Comparison of ENCODE assay signal across 13 cellular contexts in genomic region chr20:32522525-32522774, GRCh38.
DNase-seq lines count a peak whose midpoint lies in the region; ATAC-seq and TF ChIP-seq lines count a peak whose summit lies in the region.
"Had no signal": no experiment of that assay in that cellular context is flagged by ENCODE, and none has a peak within 500 bp of the region (broad histone marks: within the 10 kb centered on the region; RNA-seq: fewer than 3 reads in every experiment).

No MANE protein-coding gene starts in this region.

- peak overlapping the region; percentile 38 for H3K27ac ChIP-seq in CD4-positive, alpha-beta memory T cell (ENCODE audit: low read depth, low read length)
- H3K27ac ChIP-seq in Panc1 (ENCODE audit: low read length) (no peak overlapping the region), endodermal cell (ENCODE audit: low read depth, low read length) (no peak overlapping the region), smooth muscle cell (ENCODE audit: low read depth) (no peak overlapping the region), hepatocyte (no peak overlapping the region)
- H3K27ac ChIP-seq: cardiac muscle cell, neutrophil, SJSA1, thoracic aorta had no signal

- H3K27me3 ChIP-seq in BE2C (no peaks in the 10 kb centered on the region), Panc1 (ENCODE audit: control insufficient read depth, insufficient read depth, low read length) (no peaks in the 10 kb centered on the region), endodermal cell (ENCODE audit: control insufficient read depth, insufficient read depth, low read length, poor library complexity, severe bottlenecking) (no peaks in the 10 kb centered on the region), smooth muscle cell (ENCODE audit: low read depth) (no peaks in the 10 kb centered on the region), hepatocyte (no peaks in the 10 kb centered on the region)
- no peaks in the 10 kb centered on the region for H3K27me3 ChIP-seq in CD4-positive, alpha-beta memory T cell (ENCODE audit: insufficient read depth, low read length)
- H3K27me3 ChIP-seq: cardiac muscle cell, SJSA1 had no signal

- H3K4me2 ChIP-seq in smooth muscle cell (no peak overlapping the region), hepatocyte (no peak overlapping the region)

- H3K9me2 ChIP-seq in hepatocyte (replicated peaks; ENCODE audit: insufficient read depth) = no peaks in the 10 kb centered on the region

- BruUV-seq in Panc1 (replicated peaks; lab: Mats Ljungman, UMichigan) = no TSS peak

- H3K9ac ChIP-seq in endodermal cell (ENCODE audit: extremely low read depth, low read length, poor library complexity, severe bottlenecking) = no peak overlapping the region
- no peak overlapping the region for H3K9ac ChIP-seq in smooth muscle cell (ENCODE audit: low read depth)

- H3K4me3 ChIP-seq in BE2C (ENCODE audit: low read depth, low read length) (no peak overlapping the region), Panc1 (ENCODE audit: low read depth in 2 of 2, low read length in 2 of 2) (no peak overlapping the region), endodermal cell (ENCODE audit: low read length) (no peak overlapping the region), smooth muscle cell (no peak overlapping the region), hepatocyte (no peak overlapping the region)
- no peak overlapping the region for H3K4me3 ChIP-seq in CD4-positive, alpha-beta memory T cell (ENCODE audit: low read length in 2 of 2)
- H3K4me3 ChIP-seq: cardiac muscle cell, SJSA1, thoracic aorta had no signal

- H2AFZ ChIP-seq in smooth muscle cell (ENCODE audit: low read depth) (no peak overlapping the region), hepatocyte (no peak overlapping the region)

- POLR2A ChIA-PET in CD4-positive, alpha-beta memory T cell (lab: Charles Lee; ENCODE audit: partially characterized antibody) = interaction anchor here (0.5 to 11.5 kb wide), 17 partner anchors 8 to 221 kb away, joined by 3 to 449 read pairs (median 5); partner anchors contain the start of genes COMMD7 and NOL4L
- POLR2A ChIA-PET in Panc1 (lab: Charles Lee) = no interaction called here

- in situ Hi-C loops in Panc1 (cut with HindIII; ENCODE audit: low pct_unique_long_range_greater_than_20kb, low sequenced_read_pairs) = no loop called here

- intact Hi-C loops in CD4-positive, alpha-beta memory T cell (cut with micrococcal nuclease) = loop anchor here (1.0 to 5.0 kb wide), 3 partner anchors 14 to 670 kb away; partner anchors contain the start of gene NOL4L
- intact Hi-C loops in Panc1 (cut with micrococcal nuclease; ENCODE audit: unreplicated experiment) = loop anchor here (1.0 kb wide), 1 partner anchor 130 kb away; no protein-coding TSS in a partner anchor

- CTCF ChIA-PET in CD4-positive, alpha-beta memory T cell (lab: Charles Lee; ENCODE audit: partially characterized antibody) = interaction anchor here (0.6 to 12.0 kb wide), 34 partner anchors 9 to 699 kb away, joined by 3 to 430 read pairs (median 4); partner anchors contain the start of gene NOL4L
- CTCF ChIA-PET in Panc1 (lab: Charles Lee) = interaction anchor here (0.6 to 2.9 kb wide), 6 partner anchors 23 to 256 kb away, joined by 3 to 25 read pairs (median 4); no protein-coding TSS in a partner anchor

- H3K79me2 ChIP-seq in smooth muscle cell (ENCODE audit: low read depth) = no peaks in the 10 kb centered on the region
- no peaks in the 10 kb centered on the region for H3K79me2 ChIP-seq in hepatocyte

- peak; percentile 49 for ATAC-seq in Panc1

- H3K4me1 ChIP-seq in BE2C = peaks cover 56% of the 10 kb centered on the region
- H3K4me1 ChIP-seq in CD4-positive, alpha-beta memory T cell (ENCODE audit: insufficient read depth, low read length) = peaks cover 64% of the 10 kb centered on the region
- no peaks in the 10 kb centered on the region for H3K4me1 ChIP-seq in Panc1 (ENCODE audit: control insufficient read depth, insufficient read depth, low read length)
- no peaks in the 10 kb centered on the region for H3K4me1 ChIP-seq in endodermal cell (ENCODE audit: control insufficient read depth, insufficient read depth, low read length)
- peaks cover 4% of the 10 kb centered on the region for H3K4me1 ChIP-seq in smooth muscle cell (ENCODE audit: low read depth)
- peaks cover 25% of the 10 kb centered on the region for H3K4me1 ChIP-seq in hepatocyte (ENCODE audit: insufficient read depth)

- H3K27ac Mint-ChIP-seq in CD4-positive, alpha-beta memory T cell = peak overlapping the region; percentile 84 to 91 (median 89)
- H3K27ac Mint-ChIP-seq in endodermal cell = no peak overlapping the region

- no peaks in the 10 kb centered on the region for H3K9me3 Mint-ChIP-seq in CD4-positive, alpha-beta memory T cell
- H3K9me3 Mint-ChIP-seq in endodermal cell = no peaks in the 10 kb centered on the region

- peaks cover 35 to 42% of the 10 kb centered on the region in 2 donors for H3K36me3 Mint-ChIP-seq in CD4-positive, alpha-beta memory T cell
- no peaks in the 10 kb centered on the region for H3K36me3 Mint-ChIP-seq in endodermal cell (ENCODE audit: low read depth)

- TF ChIP-seq CTCF in BE2C (IDR thresholded peaks at IDR 0.05; ENCODE audit: low read depth, low read length) (peak; percentile 25), Panc1 (IDR thresholded peaks at IDR 0.05) (no peak), endodermal cell (conservative IDR thresholded peaks at IDR 0.05) (no peak), smooth muscle cell (IDR thresholded peaks at IDR 0.05; ENCODE audit: borderline replicate concordance, insufficient read depth, poor library complexity, severe bottlenecking) (no peak), hepatocyte (IDR thresholded peaks at IDR 0.05; ENCODE audit: poor library complexity) (no peak)

- H3K9me3 ChIP-seq in BE2C (no peaks in the 10 kb centered on the region), Panc1 (ENCODE audit: control insufficient read depth, insufficient read depth, low read depth, low read length) (no peaks in the 10 kb centered on the region), endodermal cell (ENCODE audit: control insufficient read depth, low read length) (no peaks in the 10 kb centered on the region), smooth muscle cell (replicated peaks; ENCODE audit: low read depth) (no peaks in the 10 kb centered on the region), hepatocyte (ENCODE audit: low read depth) (no peaks in the 10 kb centered on the region)
- no peaks in the 10 kb centered on the region for H3K9me3 ChIP-seq in CD4-positive, alpha-beta memory T cell (ENCODE audit: control insufficient read depth in 1 of 2, low read length in 2 of 2)
- H3K9me3 ChIP-seq: neutrophil, SJSA1, thoracic aorta had no signal

- peaks cover 41 to 70% (median 61%) of the 10 kb centered on the region in 4 donors for H3K4me1 Mint-ChIP-seq in CD4-positive, alpha-beta memory T cell
- H3K4me1 Mint-ChIP-seq in endodermal cell = peaks cover 6% of the 10 kb centered on the region

- no peaks in the 10 kb centered on the region for H3K27me3 Mint-ChIP-seq in CD4-positive, alpha-beta memory T cell
- H3K27me3 Mint-ChIP-seq in endodermal cell (ENCODE audit: insufficient read depth) = peaks cover under 1% of the 10 kb centered on the region

- WGBS in endodermal cell (ENCODE audit: insufficient coverage in 1 of 2, insufficient read length in 1 of 2), 2 experiments = 78 to 83% methylated on average over 1 to 2 of the region's 2 CpGs
- 86% methylated on average over 2 of the region's 2 CpGs for WGBS in smooth muscle cell (ENCODE audit: low lambda C conversion rate)
- WGBS in hepatocyte (ENCODE audit: low lambda C conversion rate, missing lambda C conversion rate) = 72% methylated on average over 2 of the region's 2 CpGs

- DNase-seq in BE2C (peak; percentile 86), Panc1 (ENCODE audit: low read depth, low spot score) (no peak), endodermal cell (peak; percentile 55), smooth muscle cell (lab: John Stamatoyannopoulos, UW; ENCODE audit: unreplicated experiment) (no peak), hepatocyte (ENCODE audit: low spot score) (no peak), NCI-H1105 (lab: John Stamatoyannopoulos, UW) (no peak), globus pallidus (ENCODE audit: low spot score) (no peak)
- no peak for DNase-seq in CD4-positive, alpha-beta memory T cell
- DNase-seq: activated CD4-positive, CD25-positive, alpha-beta regulatory T cell had no signal

- H3F3A ChIP-seq in smooth muscle cell (ENCODE audit: low read depth) = peaks cover 8% of the 10 kb centered on the region

- H3K36me3 ChIP-seq in BE2C (no peaks in the 10 kb centered on the region), Panc1 (ENCODE audit: control insufficient read depth, insufficient read depth, low read length) (no peaks in the 10 kb centered on the region), endodermal cell (ENCODE audit: control insufficient read depth, insufficient read depth, low read length) (no peaks in the 10 kb centered on the region), smooth muscle cell (ENCODE audit: low read depth) (no peaks in the 10 kb centered on the region), hepatocyte (replicated peaks; ENCODE audit: insufficient read depth, low read depth) (no peaks in the 10 kb centered on the region)
- peaks cover 43% of the 10 kb centered on the region for H3K36me3 ChIP-seq in CD4-positive, alpha-beta memory T cell (ENCODE audit: insufficient read depth, low read length)
- H3K36me3 ChIP-seq: cardiac muscle cell, neutrophil, SJSA1, thoracic aorta had no signal

- H3K4me3 Mint-ChIP-seq in CD4-positive, alpha-beta memory T cell = peak overlapping the region in 6 of 8 donors; percentile 28 to 76 (median 56)
- no peak overlapping the region for H3K4me3 Mint-ChIP-seq in endodermal cell

- H4K20me1 ChIP-seq in smooth muscle cell (ENCODE audit: low read depth) = peaks cover 11% of the 10 kb centered on the region
- H4K20me1 ChIP-seq in hepatocyte (ENCODE audit: insufficient read depth, poor library complexity, severe bottlenecking) = no peaks in the 10 kb centered on the region

Comparison
In these comparisons a context has a peak if more than half of its experiments do, and no peak if none do; other contexts are left out.
1. DNase-seq: peak in BE2C (single experiment) and endodermal cell (single experiment); none in CD4-positive, alpha-beta memory T cell (0 of 5), Panc1 (single experiment), smooth muscle cell (single experiment), hepatocyte (single experiment), NCI-H1105 (single experiment) and globus pallidus (single experiment).